Comparison of ENCODE assay signal across 8 cellular contexts in genomic region chr13:36130542-36131214, GRCh38. TPM values are rescaled to one million over a fixed set of nuclear protein-coding genes. Genes with fewer than 3 reads are reported as not detected.
DNase-seq lines count a peak whose midpoint lies in the region; ATAC-seq and TF ChIP-seq lines count a peak whose summit lies in the region.

No MANE protein-coding gene starts in this region.

- H3K4me2 ChIP-seq in fibroblast of lung (ENCODE audit: extremely low read depth, insufficient read depth, low read length), result peak overlapping the region; percentile 21
- H3K4me2 ChIP-seq in parathyroid adenoma (ENCODE audit: low read length), result peak overlapping the region; percentile 46

- peak overlapping the region in 3 of 4 experiments; percentile 29 to 68 (median 41) for H3K4me3 ChIP-seq in fibroblast of lung (replicated peaks in 1 of 4; ENCODE audit: control extremely low read depth in 1 of 4, insufficient read depth in 1 of 4, low read depth in 3 of 4, low read length in 4 of 4)
- H3K4me3 ChIP-seq in parathyroid adenoma (ENCODE audit: low read depth, low read length), result peak overlapping the region; percentile 22

- no peak overlapping the region for H3K4me3 Mint-ChIP-seq in T-helper 2 cell treated with Interferon-gamma antibody and Interleukin-4, amounts not matched to agents 5 μg/mL and 100 μg/mL, for 36 hours

- H3K9me3 ChIP-seq in fibroblast of lung (ENCODE audit: control insufficient read depth, insufficient read depth, low read depth, low read length) (no peaks in the 10 kb centered on the region), parathyroid adenoma (ENCODE audit: control insufficient read depth, low read length) (no peaks in the 10 kb centered on the region)

- peaks cover 35% of the 10 kb centered on the region for H3K27me3 Mint-ChIP-seq in T-helper 2 cell treated with Interferon-gamma antibody and Interleukin-4, amounts not matched to agents 5 μg/mL and 100 μg/mL, for 36 hours (ENCODE audit: low read depth)

- ATAC-seq in GM18858 (IDR thresholded peaks at IDR 0.05; ENCODE audit: unreplicated experiment) (no peak), HG02870 (IDR thresholded peaks at IDR 0.05; ENCODE audit: unreplicated experiment) (no peak), GM21526 (IDR thresholded peaks at IDR 0.05; ENCODE audit: low FRiP score, unreplicated experiment) (no peak)

- no peaks in the 10 kb centered on the region for H3K4me1 ChIP-seq in fibroblast of lung (ENCODE audit: control insufficient read depth, extremely low read depth, insufficient read depth, low read length)
- no peaks in the 10 kb centered on the region for H3K4me1 ChIP-seq in parathyroid adenoma

- H3K27ac ChIP-seq in fibroblast of lung (ENCODE audit: insufficient read depth, low read length) (no peak overlapping the region), parathyroid adenoma (no peak overlapping the region)

- no peak overlapping the region for H2AFZ ChIP-seq in fibroblast of lung (ENCODE audit: low read length)
- peak overlapping the region; percentile 64 for H2AFZ ChIP-seq in parathyroid adenoma

- no peaks in the 10 kb centered on the region for H3K9me3 Mint-ChIP-seq in T-helper 2 cell treated with Interferon-gamma antibody and Interleukin-4, amounts not matched to agents 5 μg/mL and 100 μg/mL, for 36 hours

- H3K4me1 Mint-ChIP-seq in T-helper 2 cell treated with Interferon-gamma antibody and Interleukin-4, amounts not matched to agents 5 μg/mL and 100 μg/mL, for 36 hours (ENCODE audit: low read depth), result no peaks in the 10 kb centered on the region

- peaks cover 9% of the 10 kb centered on the region for H3K27me3 ChIP-seq in fibroblast of lung (ENCODE audit: control insufficient read depth, insufficient read depth, low read length)
- no peaks in the 10 kb centered on the region for H3K27me3 ChIP-seq in parathyroid adenoma (ENCODE audit: control insufficient read depth, insufficient read depth, low read length)

- TF ChIP-seq CTCF in fibroblast of lung (conservative IDR thresholded peaks at IDR 0.05 in 1 of 2, IDR thresholded peaks at IDR 0.05 in 1 of 2; ENCODE audit: low read depth in 1 of 2, low read length in 2 of 2) (no peak), parathyroid adenoma (IDR thresholded peaks at IDR 0.05) (no peak)

- no peaks in the 10 kb centered on the region for H3K36me3 Mint-ChIP-seq in T-helper 2 cell treated with Interferon-gamma antibody and Interleukin-4, amounts not matched to agents 5 μg/mL and 100 μg/mL, for 36 hours (ENCODE audit: low read depth)

- DNase-seq in DMS153 (lab: John Stamatoyannopoulos, UW), result peak; percentile 46
- peak; percentile 83 for DNase-seq in NCI-H526 treated with DMSO at 0.1 percent for 48 hours (lab: John Stamatoyannopoulos, UW)
- no peak for DNase-seq in fibroblast of lung (ENCODE audit: low read depth in 2 of 2)
- DNase-seq in T-helper 2 cell treated with Interferon-gamma antibody and Interleukin-4, amounts not matched to agents 5 μg/mL and 100 μg/mL, for 36 hours (ENCODE audit: low spot score), result no peak

- no peaks in the 10 kb centered on the region for H3K36me3 ChIP-seq in fibroblast of lung (ENCODE audit: control insufficient read depth, insufficient read depth, low read length)
- no peaks in the 10 kb centered on the region for H3K36me3 ChIP-seq in parathyroid adenoma (ENCODE audit: control insufficient read depth, insufficient read depth, low read length)

- no peaks in the 10 kb centered on the region for H3K79me2 ChIP-seq in fibroblast of lung (ENCODE audit: control insufficient read depth, insufficient read depth, low read length)
- peaks cover 2% of the 10 kb centered on the region for H3K79me2 ChIP-seq in parathyroid adenoma

- no peaks in the 10 kb centered on the region for H4K20me1 ChIP-seq in fibroblast of lung (ENCODE audit: control insufficient read depth, extremely low read depth, insufficient read depth, low read length)

- no peak overlapping the region for H3K9ac ChIP-seq in fibroblast of lung (ENCODE audit: insufficient read depth, low read length)
- H3K9ac ChIP-seq in parathyroid adenoma, result no peak overlapping the region

- H3K27ac Mint-ChIP-seq in T-helper 2 cell treated with Interferon-gamma antibody and Interleukin-4, amounts not matched to agents 5 μg/mL and 100 μg/mL, for 36 hours, result no peak overlapping the region

RNA-seq across cellular contexts. Expression of gene DCLK1, which starts 0.5 kb away (rescaled TPM):
- total RNA-seq in fibroblast of lung, result 6.3 and 14.4 TPM in 2 replicates
- 0.56 and 2.9 TPM in 2 replicates for polyA plus RNA-seq in fibroblast of lung
- polyA plus RNA-seq in fibroblast of lung (2012), result 0.38 and 2.4 TPM in 2 replicates
- 0.94 and 5.1 TPM in 2 replicates for polyA minus RNA-seq in fibroblast of lung (ENCODE audit: low replicate concordance)

Comparison
In these comparisons a context has a peak if more than half of its experiments do, and no peak if none do; other contexts are left out.
1. DNase-seq: peak in DMS153 (single experiment) and NCI-H526 treated with DMSO at 0.1 percent for 48 hours (single experiment); none in fibroblast of lung (0 of 2) and T-helper 2 cell treated with Interferon-gamma antibody and Interleukin-4, amounts not matched to agents 5 μg/mL and 100 μg/mL, for 36 hours (single experiment).